ENCODE assay signal across 8 cellular contexts in genomic region chr16:24906199-24906808, GRCh38.
A peak's percentile ranks its signal among the peaks of the same experiment; 100 is the strongest.
DNase-seq lines count a peak whose midpoint lies in the region; ATAC-seq and TF ChIP-seq lines count a peak whose summit lies in the region.

No MANE protein-coding gene starts in this region.

- 51 to 53% methylated on average over 14 of the region's 14 CpGs for WGBS in tibial nerve, 2 donors

- H3K27ac ChIP-seq in tibial nerve, result no peak overlapping the region

- peaks cover 0 to 4% (median 0%) of the 10 kb centered on the region in 4 donors for H3K4me1 ChIP-seq in tibial nerve

- H3K27me3 ChIP-seq in tibial nerve, result no peaks in the 10 kb centered on the region

- H3K36me3 ChIP-seq in tibial nerve, result peaks cover 0 to 7% (median 0%) of the 10 kb centered on the region in 3 donors

- no peak overlapping the region for H3K4me3 ChIP-seq in tibial nerve

- no peak for TF ChIP-seq POLR2A in tibial nerve (IDR thresholded peaks at IDR 0.05)

- TF ChIP-seq CTCF in tibial nerve (IDR thresholded peaks at IDR 0.05), result peak in 4 of 5 experiments; percentile 7 to 30 (median 20)

- H3K9me3 ChIP-seq in tibial nerve, result no peaks in the 10 kb centered on the region

- TF ChIP-seq EP300 in tibial nerve (IDR thresholded peaks at IDR 0.05), result no peak

- DNase-seq in cardiac septum (ENCODE audit: low spot score) (peak; percentile 9), left cardiac atrium (no peak), RPMI7951 (ENCODE audit: low read depth) (peak; percentile 24), fibroblast of the conjunctiva (ENCODE audit: low read depth) (peak; percentile 16), tibial nerve (ENCODE audit: low spot score in 2 of 2) (no peak)
- DNase-seq in stimulated activated CD4-positive, alpha-beta T cell treated with anti-CD3 and anti-CD28 coated beads, Interleukin-4, amount 100 ng/mL, for 24 hours, result no peak

- no peak for ATAC-seq in left cardiac atrium
- no peak for ATAC-seq in GM21381 (IDR thresholded peaks at IDR 0.05; ENCODE audit: unreplicated experiment)
- ATAC-seq in GM19023 (IDR thresholded peaks at IDR 0.05; ENCODE audit: unreplicated experiment), result no peak

- intact Hi-C loops in cardiac septum (cut with DNase I), result loop anchor here (10.0 kb wide), 1 partner anchor 318 kb away; no protein-coding TSS in a partner anchor
- intact Hi-C loops in left cardiac atrium (cut with DNase I), result no loop called here

Comparison
In these comparisons a context has a peak if more than half of its experiments do, and no peak if none do; other contexts are left out.
1. DNase-seq: peak in cardiac septum (single experiment), RPMI7951 (single experiment) and fibroblast of the conjunctiva (single experiment); none in left cardiac atrium (single experiment), tibial nerve (0 of 2) and stimulated activated CD4-positive, alpha-beta T cell treated with anti-CD3 and anti-CD28 coated beads, Interleukin-4, amount 100 ng/mL, for 24 hours (single experiment).